ENCODE assay signal across 8 cellular contexts in the genomic region with DNA sequence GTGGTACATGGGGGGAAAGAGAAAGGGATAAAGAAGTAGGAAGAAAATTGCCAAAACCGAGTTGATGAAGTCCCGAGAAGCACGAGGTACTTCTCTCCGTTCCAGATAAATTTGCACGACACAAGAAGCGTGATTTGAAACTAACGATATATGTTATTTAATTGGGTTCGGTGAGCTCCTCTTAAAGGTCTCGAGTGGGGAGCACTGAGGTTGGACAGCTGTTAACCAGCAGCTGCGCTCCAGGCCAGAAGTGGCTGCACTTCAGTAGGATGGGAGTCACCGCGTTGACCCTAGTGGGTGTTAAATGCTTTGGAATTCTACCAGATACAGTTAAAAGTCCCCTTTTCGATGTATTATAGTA. TPM values are rescaled to one million over a fixed set of nuclear protein-coding genes. Genes with fewer than 3 reads are reported as not detected.
DNase-seq lines count a peak whose midpoint lies in the region; ATAC-seq and TF ChIP-seq lines count a peak whose summit lies in the region.

No MANE protein-coding gene starts in this region.

- POLR2A ChIA-PET in CD8-positive, alpha-beta memory T cell (lab: Charles Lee), result interaction anchor here (1.7 kb wide), 1 partner anchor 244 kb away, joined by 7 read pairs; the partner anchor contains the start of genes ERH and SLC39A9

- peaks cover 4% of the 10 kb centered on the region for H3K36me3 ChIP-seq in CD8-positive, alpha-beta memory T cell (ENCODE audit: insufficient read depth, low read length)
- H3K36me3 ChIP-seq in Karpas-422 (ENCODE audit: insufficient read depth, low read length) (peaks cover 11% of the 10 kb centered on the region; the same call in 1 of the 2 replicates), gastrocnemius medialis (no peaks in the 10 kb centered on the region)

- peaks cover under 1 to 22% (median 6%) of the 10 kb centered on the region in 3 donors for H3K36me3 Mint-ChIP-seq in CD8-positive, alpha-beta memory T cell
- H3K36me3 Mint-ChIP-seq in activated naive CD8-positive, alpha-beta T cell treated with anti-CD3 and anti-CD28 coated beads, Interleukin-2, amount 50 U/mL, for 24 hours (ENCODE audit: low read depth), result peaks cover 1% of the 10 kb centered on the region

- peak overlapping the region; percentile 68 to 98 (median 92) for H3K27ac Mint-ChIP-seq in CD8-positive, alpha-beta memory T cell
- H3K27ac Mint-ChIP-seq in activated naive CD8-positive, alpha-beta T cell treated with anti-CD3 and anti-CD28 coated beads, Interleukin-2, amount 50 U/mL, for 24 hours, result peak overlapping the region; percentile 84

- H3K27me3 Mint-ChIP-seq in CD8-positive, alpha-beta memory T cell, result no peaks in the 10 kb centered on the region
- H3K27me3 Mint-ChIP-seq in activated naive CD8-positive, alpha-beta T cell treated with anti-CD3 and anti-CD28 coated beads, Interleukin-2, amount 50 U/mL, for 24 hours, result peaks cover 3% of the 10 kb centered on the region

- peaks cover 26% of the 10 kb centered on the region for H3K4me1 ChIP-seq in CD8-positive, alpha-beta memory T cell (ENCODE audit: insufficient read depth, low read length)
- H3K4me1 ChIP-seq in Karpas-422 (ENCODE audit: low read length) (peaks cover 38% of the 10 kb centered on the region), right cardiac atrium (ENCODE audit: control insufficient read depth, insufficient read depth, low read length) (peaks cover 3% of the 10 kb centered on the region), gastrocnemius medialis (peaks cover 21 to 23% of the 10 kb centered on the region in 2 donors)

- H3K27ac ChIP-seq in CD8-positive, alpha-beta memory T cell (ENCODE audit: low read depth, low read length), result peak overlapping the region; percentile 41
- H3K27ac ChIP-seq in Karpas-422 (ENCODE audit: low read length) (no peak overlapping the region), right cardiac atrium (ENCODE audit: low read length) (peak overlapping the region; percentile 84), gastrocnemius medialis (peak overlapping the region; percentile 92 to 98 (median 98))

- peak overlapping the region; percentile 49 for H3K4me3 ChIP-seq in CD8-positive, alpha-beta memory T cell (ENCODE audit: low read length)
- H3K4me3 ChIP-seq in Karpas-422 (ENCODE audit: low read length) (peak overlapping the region; percentile 92), right cardiac atrium (ENCODE audit: low read length) (peak overlapping the region; percentile 98), gastrocnemius medialis (peak overlapping the region; percentile 76 to 99 (median 88))

- peak in 1 of 5 donors; percentile 24 for DNase-seq in CD8-positive, alpha-beta memory T cell
- peak; percentile 61 for DNase-seq in Karpas-422
- DNase-seq in activated naive CD8-positive, alpha-beta T cell treated with anti-CD3 and anti-CD28 coated beads, Interleukin-2, amount 50 U/mL, for 24 hours, result no peak
- DNase-seq in right cardiac atrium, result peak; percentile 42 to 61 (median 51)
- DNase-seq in gastrocnemius medialis, result peak in 1 of 2 donors; percentile 23
- DNase-seq in DMS153 treated with DMSO at 0.1 percent for 48 hours (lab: John Stamatoyannopoulos, UW; ENCODE audit: unreplicated experiment), result no peak

- TF ChIP-seq CTCF in gastrocnemius medialis (IDR thresholded peaks at IDR 0.05 in 4 of 5, conservative IDR thresholded peaks at IDR 0.05 in 1 of 5), result no peak

- no peak for TF ChIP-seq POLR2A in gastrocnemius medialis (IDR thresholded peaks at IDR 0.05)

- H3K27me3 ChIP-seq in CD8-positive, alpha-beta memory T cell (ENCODE audit: insufficient read depth, low read length, poor library complexity, severe bottlenecking), result no peaks in the 10 kb centered on the region
- H3K27me3 ChIP-seq in Karpas-422 (ENCODE audit: low read length) (no peaks in the 10 kb centered on the region), right cardiac atrium (ENCODE audit: control insufficient read depth, insufficient read depth) (no peaks in the 10 kb centered on the region), gastrocnemius medialis (no peaks in the 10 kb centered on the region)

- in situ Hi-C loops in gastrocnemius medialis (cut with MboI; ENCODE audit: low sequenced_read_pairs in 4 of 4), result no loop called here

- no peak for ATAC-seq in activated naive CD8-positive, alpha-beta T cell treated with anti-CD3 and anti-CD28 coated beads, Interleukin-2, amount 50 U/mL, for 24 hours
- no peak for ATAC-seq in right cardiac atrium
- ATAC-seq in gastrocnemius medialis, result peak in 1 of 2 donors; percentile 15
- ATAC-seq in HG02973 (IDR thresholded peaks at IDR 0.05; ENCODE audit: unreplicated experiment), result no peak
- ATAC-seq in HG02981 (IDR thresholded peaks at IDR 0.05; ENCODE audit: unreplicated experiment), result no peak

- peak overlapping the region; percentile 95 for H3K9ac ChIP-seq in Karpas-422 (ENCODE audit: low read length)

- CTCF ChIA-PET in CD8-positive, alpha-beta memory T cell (lab: Charles Lee), result interaction anchor here (0.9 to 1.2 kb wide), 3 partner anchors 17 to 24 kb away, joined by 3 read pairs; no protein-coding TSS in a partner anchor

- intact Hi-C loops in right cardiac atrium (cut with DNase I), result no loop called here
- intact Hi-C loops in gastrocnemius medialis (cut with DNase I; ENCODE audit: low total_unique reads), result loop anchor here (1.0 to 5.0 kb wide), 6 partner anchors 37 to 1537 kb away; partner anchors contain the start of genes ARG2, COX16, ERH and EXD2

- peak overlapping the region; percentile 97 for H3K4me2 ChIP-seq in Karpas-422 (ENCODE audit: low read depth, low read length, poor library complexity, severe bottlenecking)

- H3K9me3 ChIP-seq in CD8-positive, alpha-beta memory T cell (ENCODE audit: low read length), result no peaks in the 10 kb centered on the region
- H3K9me3 ChIP-seq in Karpas-422 (ENCODE audit: low read length) (no peaks in the 10 kb centered on the region), right cardiac atrium (ENCODE audit: control insufficient read depth, low read length) (no peaks in the 10 kb centered on the region), gastrocnemius medialis (no peaks in the 10 kb centered on the region)

- H2AFZ ChIP-seq in Karpas-422 (ENCODE audit: low read length), result peak overlapping the region; percentile 92

- WGBS in right cardiac atrium, result 2% methylated on average over 13 of the region's 13 CpGs

- no peaks in the 10 kb centered on the region for H4K20me1 ChIP-seq in Karpas-422 (ENCODE audit: insufficient read depth, low read depth, low read length)

- no peaks in the 10 kb centered on the region for H3K9me2 ChIP-seq in Karpas-422 (replicated peaks; ENCODE audit: insufficient read depth, low read length)

- peak overlapping the region; percentile 89 to 98 (median 93) for H3K4me3 Mint-ChIP-seq in CD8-positive, alpha-beta memory T cell
- peak overlapping the region; percentile 92 for H3K4me3 Mint-ChIP-seq in activated naive CD8-positive, alpha-beta T cell treated with anti-CD3 and anti-CD28 coated beads, Interleukin-2, amount 50 U/mL, for 24 hours

- peaks cover 36% of the 10 kb centered on the region for H3K79me2 ChIP-seq in Karpas-422 (ENCODE audit: low read length)

- peaks cover 30 to 37% (median 31%) of the 10 kb centered on the region in 3 donors for H3K4me1 Mint-ChIP-seq in CD8-positive, alpha-beta memory T cell
- peaks cover 31% of the 10 kb centered on the region for H3K4me1 Mint-ChIP-seq in activated naive CD8-positive, alpha-beta T cell treated with anti-CD3 and anti-CD28 coated beads, Interleukin-2, amount 50 U/mL, for 24 hours

- H3K9me3 Mint-ChIP-seq in CD8-positive, alpha-beta memory T cell, result no peaks in the 10 kb centered on the region
- no peaks in the 10 kb centered on the region for H3K9me3 Mint-ChIP-seq in activated naive CD8-positive, alpha-beta T cell treated with anti-CD3 and anti-CD28 coated beads, Interleukin-2, amount 50 U/mL, for 24 hours

RNA-seq across cellular contexts. Expression of gene DCAF5, which starts 0.9 kb away (rescaled TPM):
- total RNA-seq in CD8-positive, alpha-beta memory T cell, result 10 to 100 TPM; 31.2 to 32.9 TPM
- polyA plus RNA-seq in CD8-positive, alpha-beta memory T cell, result 91.7 TPM
- total RNA-seq in Karpas-422 (2014; rRNA removed; shearing (Covaris generic); ENCODE audit: low replicate concordance), result 39.8 and 45.5 TPM in 2 replicates
- total RNA-seq in right cardiac atrium (10 to 100 TPM; 46.6 to 53.6 (median 48.0) TPM), gastrocnemius medialis (10 to 100 TPM; 45.9 to 96.6 (median 66.8) TPM)
- polyA plus RNA-seq in right cardiac atrium, result 22.5 TPM

RNA-seq across cellular contexts. Expression of gene EXD2, which starts 37.5 kb away (rescaled TPM):
- total RNA-seq in CD8-positive, alpha-beta memory T cell, result 10 to 100 TPM; 11.6 to 12.5 TPM
- 9.3 TPM for polyA plus RNA-seq in CD8-positive, alpha-beta memory T cell
- total RNA-seq in Karpas-422 (2014; rRNA removed; shearing (Covaris generic); ENCODE audit: low replicate concordance), result 12.6 and 21.3 TPM in 2 replicates
- 10 to 100 TPM; 18.0 to 22.1 (median 19.2) TPM for total RNA-seq in right cardiac atrium
- polyA plus RNA-seq in right cardiac atrium, result 12.0 TPM
- total RNA-seq in gastrocnemius medialis, result 10 to 100 TPM; 13.7 to 19.7 (median 16.5) TPM

Comparison
In these comparisons a context has a peak if more than half of its experiments do, and no peak if none do; other contexts are left out.
1. DNase-seq: peak in Karpas-422 (single experiment) and right cardiac atrium (3 of 3); none in activated naive CD8-positive, alpha-beta T cell treated with anti-CD3 and anti-CD28 coated beads, Interleukin-2, amount 50 U/mL, for 24 hours (single experiment) and DMS153 treated with DMSO at 0.1 percent for 48 hours (single experiment).
2. Peak in every context shown above with its lines, with median percentiles within 50 percentile points of each other: H3K4me3 ChIP-seq.